ENCODE assay signal across 11 cellular contexts in genomic region chr19:38699647-38700349, GRCh38. TPM values are rescaled to one million over a fixed set of nuclear protein-coding genes. Genes with fewer than 3 reads are reported as not detected.
A peak's percentile ranks its signal among the peaks of the same experiment; 100 is the strongest.
DNase-seq lines count a peak whose midpoint lies in the region; ATAC-seq and TF ChIP-seq lines count a peak whose summit lies in the region.
"Had no signal": no experiment of that assay in that cellular context is flagged by ENCODE, and none has a peak within 500 bp of the region (broad histone marks: within the 10 kb centered on the region; RNA-seq: fewer than 3 reads in every experiment).

No MANE protein-coding gene starts in this region.

- no peak for DNase-seq in activated T-helper 1 cell treated with anti-CD3 and anti-CD28 coated beads, Interleukin-12 subunit alpha, Interleukin-12 subunit beta, Interleukin-2, Interleukin-4 antibody, amounts not matched to agents 30 ng/mL and 10 ng/mL and 1 ng/mL, durations not matched to agents 14 hours and 24 hours and 36 hours (ENCODE audit: low spot score)
- DNase-seq in natural killer cell (no peak), tibial artery (no peak), A673 (ENCODE audit: low spot score) (no peak), iPS-NIHi11 (ENCODE audit: low spot score) (no peak)
- no peak for DNase-seq in activated CD8-positive, alpha-beta memory T cell treated with anti-CD3 and anti-CD28 coated beads, Interleukin-2, amount 50 U/mL, for 48 hours
- DNase-seq: activated naive CD4-positive, alpha-beta T cell treated with anti-CD3 and anti-CD28 coated beads, Interleukin-2, amount 10 ng/mL, durations not matched to agents 7 days and 5 days; midbrain had no signal

- peak overlapping the region; percentile 59 for H3K27ac Mint-ChIP-seq in activated T-helper 1 cell treated with anti-CD3 and anti-CD28 coated beads, Interleukin-12 subunit alpha, Interleukin-12 subunit beta, Interleukin-2, Interleukin-4 antibody, amounts not matched to agents 30 ng/mL and 10 ng/mL and 1 ng/mL, durations not matched to agents 14 hours and 24 hours and 36 hours
- peak overlapping the region; percentile 89 to 93 for H3K27ac Mint-ChIP-seq in natural killer cell
- H3K27ac Mint-ChIP-seq: activated naive CD4-positive, alpha-beta T cell treated with anti-CD3 and anti-CD28 coated beads, Interleukin-2, amount 10 ng/mL, durations not matched to agents 7 days and 5 days had no signal

- H3K4me3 ChIP-seq in esophagus (ENCODE audit: low read depth in 1 of 2, low read length in 2 of 2) (no peak overlapping the region), tibial artery (no peak overlapping the region), A673 (ENCODE audit: low read depth, low read length, poor library complexity, severe bottlenecking) (no peak overlapping the region)

- H3K4me1 ChIP-seq in esophagus (ENCODE audit: control insufficient read depth in 2 of 2, insufficient read depth in 2 of 2, low read length in 1 of 2) (peaks cover 9 to 50% of the 10 kb centered on the region in 2 donors), tibial artery (peaks cover 8 to 100% (median 92%) of the 10 kb centered on the region in 4 donors), A673 (ENCODE audit: insufficient read depth, low read length, poor library complexity, severe bottlenecking) (no peaks in the 10 kb centered on the region)

- CTCF ChIA-PET in A673 (lab: Charles Lee), result interaction anchor here (0.6 kb wide), 2 partner anchors 66 to 180 kb away, joined by 3 read pairs; no protein-coding TSS in a partner anchor

- H3K36me3 Mint-ChIP-seq in activated T-helper 1 cell treated with anti-CD3 and anti-CD28 coated beads, Interleukin-12 subunit alpha, Interleukin-12 subunit beta, Interleukin-2, Interleukin-4 antibody, amounts not matched to agents 30 ng/mL and 10 ng/mL and 1 ng/mL, durations not matched to agents 14 hours and 24 hours and 36 hours (ENCODE audit: low read depth), result peaks cover 17% of the 10 kb centered on the region
- H3K36me3 Mint-ChIP-seq in natural killer cell, result no peaks in the 10 kb centered on the region

- POLR2A ChIA-PET in A673 (lab: Charles Lee; ENCODE audit: low non-redundant PET), result no interaction called here

- TF ChIP-seq CTCF in natural killer cell (IDR thresholded peaks at IDR 0.05) (no peak), tibial artery (IDR thresholded peaks at IDR 0.05) (no peak), A673 (conservative IDR thresholded peaks at IDR 0.05; ENCODE audit: low read depth, low read length) (no peak)

- WGBS in esophagus, 2 donors, result 83 to 88% methylated on average over 18 of the region's 18 CpGs

- H3K36me3 ChIP-seq in esophagus (ENCODE audit: control insufficient read depth in 2 of 2, insufficient read depth in 2 of 2, low read length in 1 of 2) (peaks cover 17 to 60% of the 10 kb centered on the region in 2 donors), tibial artery (peaks cover 33 to 57% (median 50%) of the 10 kb centered on the region in 3 donors), A673 (ENCODE audit: insufficient read depth, low read length, poor library complexity, severe bottlenecking) (peaks cover 18% of the 10 kb centered on the region)

- ATAC-seq in natural killer cell (no peak), HG02884 (IDR thresholded peaks at IDR 0.05; ENCODE audit: unreplicated experiment) (no peak)

- no peak overlapping the region for H3K4me3 Mint-ChIP-seq in activated T-helper 1 cell treated with anti-CD3 and anti-CD28 coated beads, Interleukin-12 subunit alpha, Interleukin-12 subunit beta, Interleukin-2, Interleukin-4 antibody, amounts not matched to agents 30 ng/mL and 10 ng/mL and 1 ng/mL, durations not matched to agents 14 hours and 24 hours and 36 hours
- peak overlapping the region; percentile 1 for H3K4me3 Mint-ChIP-seq in natural killer cell
- H3K4me3 Mint-ChIP-seq: activated naive CD4-positive, alpha-beta T cell treated with anti-CD3 and anti-CD28 coated beads, Interleukin-2, amount 10 ng/mL, durations not matched to agents 7 days and 5 days had no signal

- H3K27me3 Mint-ChIP-seq in activated T-helper 1 cell treated with anti-CD3 and anti-CD28 coated beads, Interleukin-12 subunit alpha, Interleukin-12 subunit beta, Interleukin-2, Interleukin-4 antibody, amounts not matched to agents 30 ng/mL and 10 ng/mL and 1 ng/mL, durations not matched to agents 14 hours and 24 hours and 36 hours (ENCODE audit: insufficient read depth), result no peaks in the 10 kb centered on the region
- no peaks in the 10 kb centered on the region for H3K27me3 Mint-ChIP-seq in natural killer cell (ENCODE audit: low read depth in 2 of 2)
- H3K27me3 Mint-ChIP-seq: activated naive CD4-positive, alpha-beta T cell treated with anti-CD3 and anti-CD28 coated beads, Interleukin-2, amount 10 ng/mL, durations not matched to agents 7 days and 5 days had no signal

- H3K9me3 ChIP-seq in esophagus (ENCODE audit: control insufficient read depth in 2 of 2, insufficient read depth in 1 of 2, low read depth in 1 of 2, low read length in 1 of 2) (no peaks in the 10 kb centered on the region), tibial artery (no peaks in the 10 kb centered on the region), A673 (ENCODE audit: low read depth, low read length, poor library complexity, severe bottlenecking) (no peaks in the 10 kb centered on the region)

- peaks cover 49% of the 10 kb centered on the region for H3K4me1 Mint-ChIP-seq in activated T-helper 1 cell treated with anti-CD3 and anti-CD28 coated beads, Interleukin-12 subunit alpha, Interleukin-12 subunit beta, Interleukin-2, Interleukin-4 antibody, amounts not matched to agents 30 ng/mL and 10 ng/mL and 1 ng/mL, durations not matched to agents 14 hours and 24 hours and 36 hours (ENCODE audit: low read depth)
- H3K4me1 Mint-ChIP-seq in natural killer cell, result peaks cover 56 to 61% of the 10 kb centered on the region in 2 donors

- no peaks in the 10 kb centered on the region for H3K27me3 ChIP-seq in esophagus (ENCODE audit: control insufficient read depth in 1 of 2, insufficient read depth in 2 of 2, low read length in 2 of 2)
- no peaks in the 10 kb centered on the region for H3K27me3 ChIP-seq in tibial artery
- no peaks in the 10 kb centered on the region for H3K27me3 ChIP-seq in A673 (replicated peaks; ENCODE audit: insufficient read depth, low read depth, low read length, poor library complexity)

- BruUV-seq in A673 (replicated peaks; lab: Mats Ljungman, UMichigan), result no TSS peak

- H3K27ac ChIP-seq in esophagus (ENCODE audit: low read depth in 2 of 2, low read length in 1 of 2) (peak overlapping the region; percentile 47 to 84), tibial artery (peak overlapping the region; percentile 91 to 94), A673 (ENCODE audit: low read depth, low read length, poor library complexity, severe bottlenecking) (no peak overlapping the region)

- no peaks in the 10 kb centered on the region for H3K9me3 Mint-ChIP-seq in activated T-helper 1 cell treated with anti-CD3 and anti-CD28 coated beads, Interleukin-12 subunit alpha, Interleukin-12 subunit beta, Interleukin-2, Interleukin-4 antibody, amounts not matched to agents 30 ng/mL and 10 ng/mL and 1 ng/mL, durations not matched to agents 14 hours and 24 hours and 36 hours
- H3K9me3 Mint-ChIP-seq in natural killer cell, result no peaks in the 10 kb centered on the region
- H3K9me3 Mint-ChIP-seq: activated naive CD4-positive, alpha-beta T cell treated with anti-CD3 and anti-CD28 coated beads, Interleukin-2, amount 10 ng/mL, durations not matched to agents 7 days and 5 days had no signal

- intact Hi-C loops in activated T-helper 1 cell treated with anti-CD3 and anti-CD28 coated beads, Interleukin-12 subunit alpha, Interleukin-12 subunit beta, Interleukin-2, Interleukin-4 antibody, amounts not matched to agents 30 ng/mL and 10 ng/mL and 1 ng/mL, durations not matched to agents 14 hours and 24 hours and 36 hours (cut with micrococcal nuclease), result no loop called here
- intact Hi-C loops in natural killer cell (cut with micrococcal nuclease) (loop anchor here (5.0 kb wide), 1 partner anchor 33 kb away; no protein-coding TSS in a partner anchor), tibial artery (cut with DNase I; ENCODE audit: low total_unique reads) (no loop called here), A673 (cut with micrococcal nuclease; ENCODE audit: unreplicated experiment) (no loop called here)

RNA-seq across cellular contexts. Expression of gene CAPN12, which starts 44.5 kb away (rescaled TPM):
- 1.1 and 2.5 TPM in 2 replicates for total RNA-seq in activated T-helper 1 cell treated with anti-CD3 and anti-CD28 coated beads, Interleukin-12 subunit alpha, Interleukin-12 subunit beta, Interleukin-2, Interleukin-4 antibody, amounts not matched to agents 30 ng/mL and 10 ng/mL and 1 ng/mL, durations not matched to agents 14 hours and 24 hours and 36 hours
- polyA plus RNA-seq in esophagus, result 10 to 100 TPM in 1 of 2 donors, 1 to 10 TPM in 1; 4.1 to 12.3 TPM
- total RNA-seq in natural killer cell (10 to 100 TPM in 2 of 3 donors, 1 to 10 TPM in 1; 7.4 to 51.0 (median 26.7) TPM), A673 (2021) (0.69 and 0.96 TPM in 2 replicates)
- total RNA-seq: dermis microvascular lymphatic vessel endothelial cell had no signal

RNA-seq across cellular contexts. Expression of gene ACTN4, which starts 52.3 kb away (rescaled TPM):
- total RNA-seq in activated T-helper 1 cell treated with anti-CD3 and anti-CD28 coated beads, Interleukin-12 subunit alpha, Interleukin-12 subunit beta, Interleukin-2, Interleukin-4 antibody, amounts not matched to agents 30 ng/mL and 10 ng/mL and 1 ng/mL, durations not matched to agents 14 hours and 24 hours and 36 hours, result 281 and 287 TPM in 2 replicates
- 100 to 1,000 TPM; 261 to 376 TPM for polyA plus RNA-seq in esophagus
- 100 to 1,000 TPM; 443 to 595 (median 541) TPM for total RNA-seq in natural killer cell
- 370 and 397 TPM in 2 replicates for total RNA-seq in A673 (2021)
